In genomic region chr2:235026649-235027557, GRCh38 we compare ENCODE assay signal across 10 cellular contexts.
DNase-seq lines count a peak whose midpoint lies in the region; ATAC-seq, FAIRE-seq and TF ChIP-seq lines count a peak whose summit lies in the region.
"Had no signal": no experiment of that assay in that cellular context is flagged by ENCODE, and none has a peak within 500 bp of the region (broad histone marks: within the 10 kb centered on the region; RNA-seq: fewer than 3 reads in every experiment).

No MANE protein-coding gene starts in this region.

- no peak for TF ChIP-seq EP300 in stomach (IDR thresholded peaks at IDR 0.05)

- H3K4me3 ChIP-seq in cardiac muscle cell (no peak overlapping the region), stomach (peak overlapping the region in 1 of 4 donors; percentile 8)
- H3K4me3 ChIP-seq: esophagus muscularis mucosa had no signal

- POLR2A ChIA-PET in activated CD4-positive, alpha-beta memory T cell treated with anti-CD3 and anti-CD28 coated beads, Interleukin-2, amount 10 ng/mL, durations not matched to agents 7 days and 5 days (lab: Charles Lee): no interaction called here

- no peak overlapping the region for H3K27ac Mint-ChIP-seq in activated CD4-positive, alpha-beta memory T cell treated with anti-CD3 and anti-CD28 coated beads, Interleukin-2, amount 10 ng/mL, durations not matched to agents 7 days and 5 days

- no peaks in the 10 kb centered on the region for H3K4me1 Mint-ChIP-seq in activated CD4-positive, alpha-beta memory T cell treated with anti-CD3 and anti-CD28 coated beads, Interleukin-2, amount 10 ng/mL, durations not matched to agents 7 days and 5 days

- no peaks in the 10 kb centered on the region for H3K9me3 ChIP-seq in cardiac muscle cell (ENCODE audit: low read depth)
- no peaks in the 10 kb centered on the region for H3K9me3 ChIP-seq in stomach
- H3K9me3 ChIP-seq: esophagus muscularis mucosa had no signal

- H3K27me3 ChIP-seq in cardiac muscle cell: no peaks in the 10 kb centered on the region
- H3K27me3 ChIP-seq in stomach: no peaks in the 10 kb centered on the region
- H3K27me3 ChIP-seq: esophagus muscularis mucosa had no signal

- H3K27ac ChIP-seq in cardiac muscle cell (peak overlapping the region; percentile 30), stomach (peak overlapping the region in 4 of 5 donors; percentile 47 to 73 (median 64))
- H3K27ac ChIP-seq: esophagus muscularis mucosa had no signal

- WGBS in stomach, 5 donors: 37 to 60% (median 45%) methylated on average over 31 to 33 of the region's 33 CpGs

- H3K4me3 Mint-ChIP-seq in activated CD4-positive, alpha-beta memory T cell treated with anti-CD3 and anti-CD28 coated beads, Interleukin-2, amount 10 ng/mL, durations not matched to agents 7 days and 5 days: no peak overlapping the region

- H3K27me3 Mint-ChIP-seq in activated CD4-positive, alpha-beta memory T cell treated with anti-CD3 and anti-CD28 coated beads, Interleukin-2, amount 10 ng/mL, durations not matched to agents 7 days and 5 days: no peaks in the 10 kb centered on the region

- CTCF ChIA-PET in activated CD4-positive, alpha-beta memory T cell treated with anti-CD3 and anti-CD28 coated beads, Interleukin-2, amount 10 ng/mL, durations not matched to agents 7 days and 5 days (lab: Charles Lee): no interaction called here

- no peaks in the 10 kb centered on the region for H3K9me3 Mint-ChIP-seq in activated CD4-positive, alpha-beta memory T cell treated with anti-CD3 and anti-CD28 coated beads, Interleukin-2, amount 10 ng/mL, durations not matched to agents 7 days and 5 days

- intact Hi-C loops in stomach (cut with DNase I; ENCODE audit: low total_unique reads): no loop called here

- peak; percentile 70 for FAIRE-seq in RCC 7860 (lab: Jason Lieb, UNC)

- ATAC-seq in GM21360 (IDR thresholded peaks at IDR 0.05; ENCODE audit: unreplicated experiment): no peak
- ATAC-seq in GM19328 (IDR thresholded peaks at IDR 0.05; ENCODE audit: unreplicated experiment): no peak
- ATAC-seq in HG03045 (IDR thresholded peaks at IDR 0.05; ENCODE audit: unreplicated experiment): no peak

- H3K36me3 ChIP-seq in cardiac muscle cell (no peaks in the 10 kb centered on the region), stomach (no peaks in the 10 kb centered on the region)
- H3K36me3 ChIP-seq: esophagus muscularis mucosa had no signal

- TF ChIP-seq POLR2A in stomach (IDR thresholded peaks at IDR 0.05): no peak

- TF ChIP-seq CTCF in cardiac muscle cell (IDR thresholded peaks at IDR 0.05; ENCODE audit: low read depth, low read length): no peak
- no peak for TF ChIP-seq CTCF in stomach (IDR thresholded peaks at IDR 0.05)

- H3K4me1 ChIP-seq in cardiac muscle cell (ENCODE audit: low read depth) (peaks cover 24% of the 10 kb centered on the region), stomach (peaks cover 28 to 67% (median 50%) of the 10 kb centered on the region in 4 donors)

- peak; percentile 95 for DNase-seq in HPDE6-E6E7 (ENCODE audit: extremely low spot score)
- DNase-seq in RCC 7860 (ENCODE audit: low spot score): peak; percentile 84
- DNase-seq in cardiac muscle cell (ENCODE audit: low read depth in 1 of 2, low spot score in 1 of 2): peak in 1 of 2 donors; percentile 72
- peak; percentile 96 for DNase-seq in stomach
- no peak for DNase-seq in activated CD4-positive, alpha-beta memory T cell treated with anti-CD3 and anti-CD28 coated beads, Interleukin-2, amount 10 ng/mL, durations not matched to agents 7 days and 5 days
- DNase-seq: T-helper 2 cell had no signal

- H3K36me3 Mint-ChIP-seq in activated CD4-positive, alpha-beta memory T cell treated with anti-CD3 and anti-CD28 coated beads, Interleukin-2, amount 10 ng/mL, durations not matched to agents 7 days and 5 days (ENCODE audit: low read depth): no peaks in the 10 kb centered on the region
